ENCODE assay signal across 1 cellular context in genomic region chr15:75058127-75058905, GRCh38.
TF ChIP-seq lines count a peak whose summit lies in the region.

No MANE protein-coding gene starts in this region.

TF ChIP-seq in SK-N-SH, 30 proteins besides CTCF, POLR2A, EP300 and RAD21 (continued from another document):
- TF ChIP-seq IRF3 (IDR thresholded peaks at IDR 0.05; ENCODE audit: low read depth, low read length) (no peak), PBX3 (IDR thresholded peaks at IDR 0.05) (no peak), MXI1 (IDR thresholded peaks at IDR 0.05; ENCODE audit: low read depth, low read length) (no peak), GATA2 (CRISPR knock-in tag; IDR thresholded peaks at IDR 0.05) (no peak), USF2 (IDR thresholded peaks at IDR 0.05; ENCODE audit: borderline replicate concordance, low read depth, low read length) (no peak), FOXM1 (IDR thresholded peaks at IDR 0.05; ENCODE audit: low read depth) (no peak), USF1 (IDR thresholded peaks at IDR 0.05; ENCODE audit: borderline replicate concordance, low read depth) (no peak), JUND (IDR thresholded peaks at IDR 0.05) (no peak), EZH2phosphoT487 (IDR thresholded peaks at IDR 0.05; ENCODE audit: borderline replicate concordance, low read depth) (no peak), RCOR1 (IDR thresholded peaks at IDR 0.05; ENCODE audit: low read length) (no peak), SMC3 (IDR thresholded peaks at IDR 0.05; ENCODE audit: low read depth, low read length) (no peak)
